Comparison of ENCODE assay signal across 36 cellular contexts in genomic region chr5:139859013-139859412, GRCh38.
"Had no signal": no experiment of that assay in that cellular context is flagged by ENCODE, and none has a peak within 500 bp of the region (broad histone marks: within the 10 kb centered on the region; RNA-seq: fewer than 3 reads in every experiment).

No MANE protein-coding gene starts in this region.

- H3K27ac ChIP-seq: ascending aorta, cardiac muscle cell, VCaP had no signal

- H3K27me3 ChIP-seq: ascending aorta, cardiac muscle cell had no signal

- H3K36me3 Mint-ChIP-seq: activated CD4-positive, alpha-beta memory T cell treated with anti-CD3 and anti-CD28 coated beads for 36 hours; activated CD8-positive, alpha-beta memory T cell treated with anti-CD3 and anti-CD28 coated beads, Interleukin-2, amount 10 ng/mL, durations not matched to agents 7 days and 5 days; activated naive CD4-positive, alpha-beta T cell treated with anti-CD3 and anti-CD28 coated beads, Interleukin-2, amount 10 ng/mL, durations not matched to agents 7 days and 5 days; activated naive CD4-positive, alpha-beta T cell treated with anti-CD3 and anti-CD28 coated beads, Interleukin-2, amount 50 U/mL, for 24 hours; activated naive CD8-positive, alpha-beta T cell; activated naive CD8-positive, alpha-beta T cell treated with anti-CD3 and anti-CD28 coated beads, Interleukin-2, amount 10 ng/mL, durations not matched to agents 7 days and 5 days; brain had no signal

- H3K4me1 Mint-ChIP-seq: activated CD4-positive, alpha-beta T cell treated with anti-CD3 and anti-CD28 coated beads, Interleukin-2, amount 10 ng/mL, durations not matched to agents 24 days and 14 days; activated CD8-positive, alpha-beta memory T cell treated with anti-CD3 and anti-CD28 coated beads, Interleukin-2, amount 10 ng/mL, durations not matched to agents 7 days and 5 days; activated naive CD4-positive, alpha-beta T cell treated with anti-CD3 and anti-CD28 coated beads, Interleukin-2, amount 10 ng/mL, durations not matched to agents 7 days and 5 days; activated naive CD4-positive, alpha-beta T cell treated with anti-CD3 and anti-CD28 coated beads, Interleukin-2, amount 50 U/mL, for 24 hours; activated naive CD8-positive, alpha-beta T cell treated with anti-CD3 and anti-CD28 coated beads, Interleukin-2, amount 10 ng/mL, durations not matched to agents 7 days and 5 days; activated naive CD8-positive, alpha-beta T cell treated with anti-CD3 and anti-CD28 coated beads, Interleukin-2, amount 50 U/mL, for 24 hours; brain had no signal

- H3K27ac Mint-ChIP-seq: activated B cell treated with CpG ODN at 0.5 μM for 24 hours; activated CD4-positive, alpha-beta memory T cell treated with anti-CD3 and anti-CD28 coated beads for 36 hours; activated CD4-positive, alpha-beta T cell treated with anti-CD3 and anti-CD28 coated beads, Interleukin-2, amount 10 ng/mL, durations not matched to agents 24 days and 14 days; activated CD8-positive, alpha-beta memory T cell treated with anti-CD3 and anti-CD28 coated beads, Interleukin-2, amount 10 ng/mL, durations not matched to agents 7 days and 5 days; activated CD8-positive, alpha-beta T cell treated with anti-CD3 and anti-CD28 coated beads, Interleukin-2, amount 10 ng/mL, durations not matched to agents 7 days and 5 days; activated naive CD4-positive, alpha-beta T cell treated with anti-CD3 and anti-CD28 coated beads, Interleukin-2, amount 10 ng/mL, durations not matched to agents 7 days and 5 days; activated naive CD4-positive, alpha-beta T cell treated with anti-CD3 and anti-CD28 coated beads, Interleukin-2, amount 50 U/mL, for 24 hours; activated naive CD8-positive, alpha-beta T cell; activated naive CD8-positive, alpha-beta T cell treated with anti-CD3 and anti-CD28 coated beads, Interleukin-2, amount 10 ng/mL, durations not matched to agents 7 days and 5 days; activated naive CD8-positive, alpha-beta T cell treated with anti-CD3 and anti-CD28 coated beads, Interleukin-2, amount 50 U/mL, for 24 hours; activated T-cell treated with anti-CD3 and anti-CD28 coated beads, Interleukin-2, amount 50 U/mL, for 24 hours; activated T-helper 2 cell treated with anti-CD3 and anti-CD28 coated beads, Interferon-gamma antibody, Interleukin-2, Interleukin-4, amounts not matched to agents 10 μg/mL and 5 μg/mL and 100 μg/mL, durations not matched to agents 14 hours and 24 hours and 36 hours; T-helper 1 cell treated with Interleukin-12 subunit alpha and Interleukin-12 subunit beta and Interleukin-4 antibody, amounts not matched to agents 30 μg/mL and 1 μg/mL, for 36 hours; T-helper 2 cell treated with Interferon-gamma antibody and Interleukin-4, amounts not matched to agents 5 μg/mL and 100 μg/mL, for 36 hours had no signal

- H3K4me1 ChIP-seq: ascending aorta had no signal

- H3K4me3 ChIP-seq: ascending aorta, cardiac muscle cell had no signal

- DNase-seq: activated B cell treated with CpG ODN at 0.5 μM for 24 hours; activated CD4-positive, alpha-beta memory T cell treated with anti-CD3 and anti-CD28 coated beads for 36 hours; activated CD4-positive, alpha-beta T cell treated with anti-CD3 and anti-CD28 coated beads for 4 hours; activated CD4-positive, alpha-beta T cell treated with anti-CD3 and anti-CD28 coated beads, Interleukin-2, amount 10 ng/mL, durations not matched to agents 24 days and 14 days; activated CD4-positive, alpha-beta T cell treated with anti-CD3 and anti-CD28 coated beads, Interleukin-2, amount 50 U/mL, for 1 hour; activated CD4-positive, alpha-beta T cell treated with anti-CD3 and anti-CD28 coated beads, Interleukin-2, amount 50 U/mL, for 4 hours; activated CD4-positive, CD25-positive, alpha-beta regulatory T cell treated with anti-CD3 and anti-CD28 coated beads, Interleukin-2, amount 50 U/mL, for 72 hours; activated CD8-positive, alpha-beta memory T cell treated with anti-CD3 and anti-CD28 coated beads for 24 hours; activated CD8-positive, alpha-beta memory T cell treated with anti-CD3 and anti-CD28 coated beads, Interleukin-2, amount 10 ng/mL, durations not matched to agents 7 days and 5 days; activated CD8-positive, alpha-beta memory T cell treated with anti-CD3 and anti-CD28 coated beads, Interleukin-2, amount 50 U/mL, for 48 hours; activated CD8-positive, alpha-beta T cell treated with anti-CD3 and anti-CD28 coated beads, Interleukin-2, amount 10 ng/mL, durations not matched to agents 7 days and 5 days; activated effector memory CD4-positive, alpha-beta T cell treated with Interleukin-2 at 50 U/mL for 16 hours; activated gamma-delta T cell; activated naive CD4-positive, alpha-beta T cell treated with anti-CD3 and anti-CD28 coated beads, Interleukin-2, amount 10 ng/mL, durations not matched to agents 7 days and 5 days; activated naive CD4-positive, alpha-beta T cell treated with Interleukin-2 at 50 U/mL for 16 hours; activated naive CD8-positive, alpha-beta T cell treated with anti-CD3 and anti-CD28 coated beads, Interleukin-2, amount 10 ng/mL, durations not matched to agents 7 days and 5 days; activated naive CD8-positive, alpha-beta T cell treated with anti-CD3 and anti-CD28 coated beads, Interleukin-2, amount 50 U/mL, for 24 hours; activated T-cell treated with anti-CD3 and anti-CD28 coated beads, Interleukin-2, amount 50 U/mL, for 24 hours; activated T-cell treated with anti-CD3 and anti-CD28 coated beads, Interleukin-2, amount 50 U/mL, for 48 hours; amygdala; anterior cingulate cortex; SW 1271; T-helper 1 cell; T-helper 2 cell; T-helper 9 cell had no signal

- FAIRE-seq: bronchial epithelial cell, TTC549 had no signal

- ATAC-seq: activated CD8-positive, alpha-beta memory T cell treated with anti-CD3 and anti-CD28 coated beads, Interleukin-2, amount 10 ng/mL, durations not matched to agents 7 days and 5 days; activated CD8-positive, alpha-beta T cell treated with anti-CD3 and anti-CD28 coated beads, Interleukin-2, amount 10 ng/mL, durations not matched to agents 7 days and 5 days; activated naive CD8-positive, alpha-beta T cell treated with anti-CD3 and anti-CD28 coated beads, Interleukin-2, amount 50 U/mL, for 24 hours had no signal

- H3K27me3 Mint-ChIP-seq: activated CD4-positive, alpha-beta memory T cell treated with anti-CD3 and anti-CD28 coated beads for 36 hours; activated CD8-positive, alpha-beta memory T cell treated with anti-CD3 and anti-CD28 coated beads, Interleukin-2, amount 10 ng/mL, durations not matched to agents 7 days and 5 days; activated naive CD4-positive, alpha-beta T cell treated with anti-CD3 and anti-CD28 coated beads, Interleukin-2, amount 50 U/mL, for 24 hours; activated naive CD8-positive, alpha-beta T cell; activated naive CD8-positive, alpha-beta T cell treated with anti-CD3 and anti-CD28 coated beads, Interleukin-2, amount 50 U/mL, for 24 hours; activated T-cell treated with anti-CD3 and anti-CD28 coated beads, Interleukin-2, amount 50 U/mL, for 24 hours had no signal

- H3K9me3 ChIP-seq: ascending aorta had no signal

- H3K9me3 Mint-ChIP-seq: activated B cell treated with CpG ODN at 0.5 μM for 24 hours; activated CD4-positive, alpha-beta memory T cell treated with anti-CD3 and anti-CD28 coated beads for 36 hours; activated CD4-positive, alpha-beta T cell treated with anti-CD3 and anti-CD28 coated beads, Interleukin-2, amount 10 ng/mL, durations not matched to agents 24 days and 14 days; activated naive CD4-positive, alpha-beta T cell treated with anti-CD3 and anti-CD28 coated beads, Interleukin-2, amount 10 ng/mL, durations not matched to agents 7 days and 5 days; activated naive CD4-positive, alpha-beta T cell treated with anti-CD3 and anti-CD28 coated beads, Interleukin-2, amount 50 U/mL, for 24 hours; activated naive CD8-positive, alpha-beta T cell treated with anti-CD3 and anti-CD28 coated beads, Interleukin-2, amount 10 ng/mL, durations not matched to agents 7 days and 5 days; activated naive CD8-positive, alpha-beta T cell treated with anti-CD3 and anti-CD28 coated beads, Interleukin-2, amount 50 U/mL, for 24 hours; activated T-cell treated with anti-CD3 and anti-CD28 coated beads, Interleukin-2, amount 50 U/mL, for 24 hours; activated T-helper 2 cell treated with anti-CD3 and anti-CD28 coated beads, Interferon-gamma antibody, Interleukin-2, Interleukin-4, amounts not matched to agents 10 μg/mL and 5 μg/mL and 100 μg/mL, durations not matched to agents 14 hours and 24 hours and 36 hours; T-helper 1 cell treated with Interleukin-12 subunit alpha and Interleukin-12 subunit beta and Interleukin-4 antibody, amounts not matched to agents 30 μg/mL and 1 μg/mL, for 36 hours; T-helper 2 cell treated with Interferon-gamma antibody and Interleukin-4, amounts not matched to agents 5 μg/mL and 100 μg/mL, for 36 hours had no signal

- H3K4me3 Mint-ChIP-seq: activated B cell treated with CpG ODN at 0.5 μM for 24 hours; activated CD4-positive, alpha-beta memory T cell treated with anti-CD3 and anti-CD28 coated beads for 36 hours; activated CD4-positive, alpha-beta T cell treated with anti-CD3 and anti-CD28 coated beads, Interleukin-2, amount 10 ng/mL, durations not matched to agents 24 days and 14 days; activated CD8-positive, alpha-beta memory T cell treated with anti-CD3 and anti-CD28 coated beads, Interleukin-2, amount 10 ng/mL, durations not matched to agents 7 days and 5 days; activated CD8-positive, alpha-beta T cell treated with anti-CD3 and anti-CD28 coated beads, Interleukin-2, amount 10 ng/mL, durations not matched to agents 7 days and 5 days; activated naive CD4-positive, alpha-beta T cell treated with anti-CD3 and anti-CD28 coated beads, Interleukin-2, amount 10 ng/mL, durations not matched to agents 7 days and 5 days; activated naive CD4-positive, alpha-beta T cell treated with anti-CD3 and anti-CD28 coated beads, Interleukin-2, amount 50 U/mL, for 24 hours; activated naive CD8-positive, alpha-beta T cell; activated naive CD8-positive, alpha-beta T cell treated with anti-CD3 and anti-CD28 coated beads, Interleukin-2, amount 10 ng/mL, durations not matched to agents 7 days and 5 days; activated naive CD8-positive, alpha-beta T cell treated with anti-CD3 and anti-CD28 coated beads, Interleukin-2, amount 50 U/mL, for 24 hours; activated T-cell treated with anti-CD3 and anti-CD28 coated beads, Interleukin-2, amount 50 U/mL, for 24 hours; brain; T-helper 1 cell treated with Interleukin-12 subunit alpha and Interleukin-12 subunit beta and Interleukin-4 antibody, amounts not matched to agents 30 μg/mL and 1 μg/mL, for 36 hours; T-helper 2 cell treated with Interferon-gamma antibody and Interleukin-4, amounts not matched to agents 5 μg/mL and 100 μg/mL, for 36 hours had no signal

- H3K36me3 ChIP-seq: ascending aorta, cardiac muscle cell had no signal
